10 cellular contexts compared by ENCODE assay signal in the genomic region with DNA sequence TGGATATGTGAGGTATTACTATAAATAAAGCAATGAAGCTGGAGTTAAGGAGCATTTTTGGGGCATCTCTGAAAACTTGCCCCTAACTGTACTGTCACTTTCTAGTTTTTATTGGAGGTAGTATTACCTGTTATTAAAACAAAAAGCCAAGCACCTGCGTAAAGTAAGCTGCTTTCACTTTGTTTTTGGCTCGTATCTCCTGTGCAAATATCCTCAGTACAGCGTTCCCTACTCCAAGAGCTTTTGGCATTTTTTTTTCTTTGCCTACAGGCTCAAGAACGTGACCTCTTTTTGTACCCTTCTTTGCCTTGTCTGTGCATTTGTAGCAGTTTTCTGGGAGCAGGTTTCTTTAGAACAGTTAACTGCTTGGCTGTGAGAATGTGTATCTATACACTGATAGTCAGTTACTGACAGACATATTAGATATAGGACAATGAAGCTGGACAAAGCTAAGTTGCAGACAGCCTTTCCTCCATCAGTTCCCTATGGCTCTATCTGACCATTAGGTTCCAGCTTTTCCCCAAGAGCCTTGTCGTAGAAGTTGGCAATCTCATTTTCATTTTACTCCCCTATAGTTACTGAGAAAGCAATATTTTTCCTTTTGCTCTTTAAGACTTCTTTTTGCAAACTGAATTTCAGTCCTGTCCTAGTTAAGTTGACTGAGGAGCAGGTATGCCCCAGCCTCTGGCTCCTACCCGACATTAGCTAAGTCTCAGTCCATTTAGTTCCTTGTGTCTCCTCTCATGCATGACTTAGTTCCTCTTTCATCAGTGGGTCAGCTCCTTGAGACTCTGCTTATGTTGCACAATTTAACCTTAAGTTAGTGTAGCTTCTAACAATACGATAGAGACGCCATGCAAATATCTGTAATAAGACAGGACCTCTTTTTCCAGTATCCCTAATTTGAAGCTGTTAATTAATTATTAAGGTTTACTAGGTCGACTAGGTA. TPM values are rescaled to one million over a fixed set of nuclear protein-coding genes. Genes with fewer than 3 reads are reported as not detected.
DNase-seq lines count a peak whose midpoint lies in the region; ATAC-seq and TF ChIP-seq lines count a peak whose summit lies in the region.
"Had no signal": no experiment of that assay in that cellular context is flagged by ENCODE, and none has a peak within 500 bp of the region (broad histone marks: within the 10 kb centered on the region; RNA-seq: fewer than 3 reads in every experiment).

No MANE protein-coding gene starts in this region.

- H3K27ac ChIP-seq in HL-60 (replicated peaks) (0 out of 2 replicates have a peak overlapping the region, but pooled peaks have one; percentile 9), left lung (peak overlapping the region in 1 of 2 donors; percentile 33), mesendoderm (ENCODE audit: low read depth, low read length) (no peak overlapping the region)
- H3K27ac ChIP-seq: gastrocnemius medialis had no signal

- no peaks in the 10 kb centered on the region for H3K79me1 ChIP-seq in mesendoderm (ENCODE audit: low read length)

- H4K5ac ChIP-seq in mesendoderm (ENCODE audit: low read length), result no peak overlapping the region

- no peak overlapping the region for H3K23ac ChIP-seq in mesendoderm (ENCODE audit: low read length)

- H2AK5ac ChIP-seq in mesendoderm (ENCODE audit: low read length), result no peak overlapping the region

- no peak overlapping the region for H3K9ac ChIP-seq in mesendoderm (ENCODE audit: low read length)

- no peaks in the 10 kb centered on the region for H3K79me2 ChIP-seq in mesendoderm (ENCODE audit: control insufficient read depth, insufficient read depth, low read length)

- ATAC-seq in GM18508 (IDR thresholded peaks at IDR 0.05; ENCODE audit: insufficient read depth, unreplicated experiment) (peak; percentile 98), GM21786 (IDR thresholded peaks at IDR 0.05; ENCODE audit: unreplicated experiment) (peak; percentile 99), left lung (peak; percentile 80)
- ATAC-seq: gastrocnemius medialis had no signal

- no peak overlapping the region for H3K18ac ChIP-seq in mesendoderm (ENCODE audit: low read length)

- no peak overlapping the region for H3K4me3 ChIP-seq in HL-60 (replicated peaks; ENCODE audit: insufficient read depth, low read length)
- no peak overlapping the region for H3K4me3 ChIP-seq in left lung
- H3K4me3 ChIP-seq in mesendoderm (ENCODE audit: low read length), result no peak overlapping the region
- H3K4me3 ChIP-seq: gastrocnemius medialis had no signal

- H3K36me3 ChIP-seq in left lung (no peaks in the 10 kb centered on the region), mesendoderm (ENCODE audit: control insufficient read depth, insufficient read depth, low read length) (no peaks in the 10 kb centered on the region)
- H3K36me3 ChIP-seq: gastrocnemius medialis had no signal

- no peak overlapping the region for H2BK120ac ChIP-seq in mesendoderm (ENCODE audit: low read depth, low read length)

- no peak overlapping the region for H4K8ac ChIP-seq in mesendoderm (ENCODE audit: low read depth, low read length)

- no peak overlapping the region for H3K27ac Mint-ChIP-seq in activated naive CD8-positive, alpha-beta T cell treated with anti-CD3 and anti-CD28 coated beads for 36 hours

- no peak overlapping the region for H2BK5ac ChIP-seq in mesendoderm (ENCODE audit: low read length)

- no CpG with 5 or more reads among the region's 9 CpGs for WGBS in mesendoderm (ENCODE audit: extremely low coverage, insufficient coverage, low lambda C conversion rate)

- no peaks in the 10 kb centered on the region for H3K27me3 Mint-ChIP-seq in activated naive CD8-positive, alpha-beta T cell treated with anti-CD3 and anti-CD28 coated beads for 36 hours

- no peaks in the 10 kb centered on the region for H3K9me3 Mint-ChIP-seq in activated naive CD8-positive, alpha-beta T cell treated with anti-CD3 and anti-CD28 coated beads for 36 hours

- TF ChIP-seq CTCF in HL-60 (IDR thresholded peaks at IDR 0.05; ENCODE audit: insufficient read depth, low read length), result no peak
- no peak for TF ChIP-seq CTCF in left lung (IDR thresholded peaks at IDR 0.05)

- no peaks in the 10 kb centered on the region for H3K4me1 Mint-ChIP-seq in activated naive CD8-positive, alpha-beta T cell treated with anti-CD3 and anti-CD28 coated beads for 36 hours

- no peaks in the 10 kb centered on the region for H3K27me3 ChIP-seq in HL-60 (ENCODE audit: insufficient read depth, poor library complexity, severe bottlenecking)
- no peaks in the 10 kb centered on the region for H3K27me3 ChIP-seq in left lung
- no peaks in the 10 kb centered on the region for H3K27me3 ChIP-seq in mesendoderm (ENCODE audit: insufficient read depth, low read length, poor library complexity)
- H3K27me3 ChIP-seq: gastrocnemius medialis had no signal

- H3K56ac ChIP-seq in mesendoderm (ENCODE audit: low read length), result no peak overlapping the region

- no peak overlapping the region for H3K4ac ChIP-seq in mesendoderm (ENCODE audit: low read depth, low read length)

- DNase-seq in HL-60 (ENCODE audit: low read depth in 1 of 2, low spot score in 1 of 2), result peak; percentile 49 to 58
- no peak for DNase-seq in left lung
- no peak for DNase-seq in mesendoderm
- no peak for DNase-seq in activated naive CD4-positive, alpha-beta T cell treated with Interleukin-2 at 50 U/mL for 16 hours
- no peak for DNase-seq in D341Med (ENCODE audit: low spot score)
- DNase-seq in activated naive CD8-positive, alpha-beta T cell treated with anti-CD3 and anti-CD28 coated beads for 36 hours, result no peak
- DNase-seq: gastrocnemius medialis, NCI-H526 treated with DMSO at 0.1 percent for 48 hours had no signal

- no peaks in the 10 kb centered on the region for H3K9me3 ChIP-seq in left lung
- H3K9me3 ChIP-seq: gastrocnemius medialis had no signal

- no peak overlapping the region for H2BK15ac ChIP-seq in mesendoderm (replicated peaks; ENCODE audit: low read depth)

- no peak overlapping the region for H3K4me3 Mint-ChIP-seq in activated naive CD8-positive, alpha-beta T cell treated with anti-CD3 and anti-CD28 coated beads for 36 hours

- intact Hi-C loops in left lung (cut with DNase I), result no loop called here

- H3K36me3 Mint-ChIP-seq in activated naive CD8-positive, alpha-beta T cell treated with anti-CD3 and anti-CD28 coated beads for 36 hours, result peaks cover 11% of the 10 kb centered on the region

- H3K4me1 ChIP-seq in left lung (peaks cover 0 to 3% of the 10 kb centered on the region in 2 donors), mesendoderm (ENCODE audit: control insufficient read depth, low read depth, low read length) (no peaks in the 10 kb centered on the region)
- H3K4me1 ChIP-seq: gastrocnemius medialis had no signal

- no peak overlapping the region for H3K4me2 ChIP-seq in mesendoderm (ENCODE audit: low read length)

RNA-seq across cellular contexts. Expression of gene PHF6, which starts 15.3 kb away (rescaled TPM):
- total RNA-seq in left lung, result 10 to 100 TPM; 17.7 to 18.7 TPM
- 33.4 TPM for polyA plus RNA-seq in mesendoderm (2013, experiment 1 of 2)
- 33.1 TPM for polyA plus RNA-seq in mesendoderm (2013, experiment 2 of 2)
- 10 to 100 TPM; 70.3 to 74.9 TPM for total RNA-seq in activated naive CD8-positive, alpha-beta T cell treated with anti-CD3 and anti-CD28 coated beads for 36 hours

Comparison
In these comparisons a context has a peak if more than half of its experiments do, and no peak if none do; other contexts are left out.
1. DNase-seq: peak in HL-60 (2 of 2); none in left lung (0 of 2), mesendoderm (single experiment), activated naive CD4-positive, alpha-beta T cell treated with Interleukin-2 at 50 U/mL for 16 hours (single experiment), D341Med (single experiment) and activated naive CD8-positive, alpha-beta T cell treated with anti-CD3 and anti-CD28 coated beads for 36 hours (single experiment).
2. Peak in every context shown above with its lines, with median percentiles within 50 percentile points of each other: ATAC-seq.